ENCODE assay signal across 27 cellular contexts in genomic region chr2:237497009-237497819, GRCh38. TPM values are rescaled to one million over a fixed set of nuclear protein-coding genes. Genes with fewer than 3 reads are reported as not detected.
DNase-seq lines count a peak whose midpoint lies in the region; ATAC-seq and TF ChIP-seq lines count a peak whose summit lies in the region.
"Had no signal": no experiment of that assay in that cellular context is flagged by ENCODE, and none has a peak within 500 bp of the region (broad histone marks: within the 10 kb centered on the region; RNA-seq: fewer than 3 reads in every experiment).

No MANE protein-coding gene starts in this region.

- in situ Hi-C loops in brain microvascular endothelial cell (cut with HindIII; ENCODE audit: low pct_ligation_motif_present, low sequenced_read_pairs): no loop called here

- peak overlapping the region; percentile 98 for H3K27ac ChIP-seq in brain microvascular endothelial cell
- H3K27ac ChIP-seq: uterus had no signal

- no peaks in the 10 kb centered on the region for H3K36me3 Mint-ChIP-seq in activated CD8-positive, alpha-beta T cell treated with anti-CD3 and anti-CD28 coated beads, Interleukin-2, amount 10 ng/mL, durations not matched to agents 7 days and 5 days (ENCODE audit: low read depth)
- H3K36me3 Mint-ChIP-seq: activated CD8-positive, alpha-beta memory T cell treated with anti-CD3 and anti-CD28 coated beads, Interleukin-2, amount 10 ng/mL, durations not matched to agents 7 days and 5 days; activated naive CD4-positive, alpha-beta T cell treated with anti-CD3 and anti-CD28 coated beads, Interleukin-2, amount 50 U/mL, for 72 hours had no signal

- CTCF ChIA-PET in activated CD8-positive, alpha-beta T cell treated with anti-CD3 and anti-CD28 coated beads, Interleukin-2, amount 10 ng/mL, durations not matched to agents 7 days and 5 days (lab: Charles Lee): no interaction called here

- POLR2A ChIA-PET in activated CD8-positive, alpha-beta T cell treated with anti-CD3 and anti-CD28 coated beads, Interleukin-2, amount 10 ng/mL, durations not matched to agents 7 days and 5 days (lab: Charles Lee): no interaction called here

- no peak overlapping the region for H3K4me3 ChIP-seq in brain microvascular endothelial cell (ENCODE audit: low read depth, low read length)
- H3K4me3 ChIP-seq: HAP-1, uterus had no signal

- no peaks in the 10 kb centered on the region for H3K4me1 Mint-ChIP-seq in activated CD8-positive, alpha-beta T cell treated with anti-CD3 and anti-CD28 coated beads, Interleukin-2, amount 10 ng/mL, durations not matched to agents 7 days and 5 days (ENCODE audit: low read depth)
- H3K4me1 Mint-ChIP-seq: activated CD8-positive, alpha-beta memory T cell treated with anti-CD3 and anti-CD28 coated beads, Interleukin-2, amount 10 ng/mL, durations not matched to agents 7 days and 5 days had no signal

- DNase-seq in cardiac septum (ENCODE audit: low spot score) (peak; percentile 29), Right ventricle myocardium superior (no peak), brain microvascular endothelial cell (no peak), mesenteric fat pad (ENCODE audit: low spot score) (peak; percentile 82), GM10266 (ENCODE audit: extremely low spot score) (no peak), NCI-H2227 treated with DMSO at 0.1 percent for 48 hours (lab: John Stamatoyannopoulos, UW) (no peak)
- no peak for DNase-seq in activated CD8-positive, alpha-beta T cell treated with anti-CD3 and anti-CD28 coated beads, Interleukin-2, amount 10 ng/mL, durations not matched to agents 7 days and 5 days
- DNase-seq: activated CD4-positive, alpha-beta T cell treated with anti-CD3 and anti-CD28 coated beads for 4 hours; activated CD8-positive, alpha-beta memory T cell treated with anti-CD3 and anti-CD28 coated beads, Interleukin-2, amount 10 ng/mL, durations not matched to agents 7 days and 5 days; CD4-positive, alpha-beta T cell; DMS53; effector memory CD8-positive, alpha-beta T cell; glutamatergic neuron; Karpas-422; NCI-H1092; NCI-H526 treated with DMSO at 0.1 percent for 48 hours; SHP77 treated with DMSO at 0.1 percent for 48 hours; stimulated activated CD4-positive, alpha-beta T cell treated with anti-CD3 and anti-CD28 coated beads, Interleukin-12 subunit alpha, Interleukin-12 subunit beta, amount 100 ng/mL, for 4 hours had no signal

- intact Hi-C loops in cardiac septum (cut with DNase I): no loop called here
- intact Hi-C loops in Right ventricle myocardium superior (cut with DNase I): no loop called here

- peaks cover 25% of the 10 kb centered on the region for H3K27me3 Mint-ChIP-seq in activated CD8-positive, alpha-beta T cell treated with anti-CD3 and anti-CD28 coated beads, Interleukin-2, amount 10 ng/mL, durations not matched to agents 7 days and 5 days (ENCODE audit: low read depth)

- no peaks in the 10 kb centered on the region for H3K9me3 Mint-ChIP-seq in activated CD8-positive, alpha-beta T cell treated with anti-CD3 and anti-CD28 coated beads, Interleukin-2, amount 10 ng/mL, durations not matched to agents 7 days and 5 days (ENCODE audit: insufficient read depth)
- H3K9me3 Mint-ChIP-seq: CD4-positive, alpha-beta T cell; effector memory CD8-positive, alpha-beta T cell had no signal

- ATAC-seq in Right ventricle myocardium superior (ENCODE audit: poor library complexity) (no peak), HG03354 (IDR thresholded peaks at IDR 0.05; ENCODE audit: poor library complexity, severe bottlenecking, unreplicated experiment) (no peak)
- no peak for ATAC-seq in activated CD8-positive, alpha-beta T cell treated with anti-CD3 and anti-CD28 coated beads, Interleukin-2, amount 10 ng/mL, durations not matched to agents 7 days and 5 days
- ATAC-seq: activated CD8-positive, alpha-beta memory T cell treated with anti-CD3 and anti-CD28 coated beads, Interleukin-2, amount 10 ng/mL, durations not matched to agents 7 days and 5 days; activated naive CD4-positive, alpha-beta T cell treated with anti-CD3 and anti-CD28 coated beads, Interleukin-2, amount 50 U/mL, for 72 hours; effector memory CD8-positive, alpha-beta T cell; left lobe of liver had no signal

- H3K36me3 ChIP-seq in brain microvascular endothelial cell (replicated peaks): peaks cover 79% of the 10 kb centered on the region
- H3K36me3 ChIP-seq: HAP-1, uterus had no signal

- H3K27ac Mint-ChIP-seq in activated CD8-positive, alpha-beta T cell treated with anti-CD3 and anti-CD28 coated beads, Interleukin-2, amount 10 ng/mL, durations not matched to agents 7 days and 5 days: no peak overlapping the region
- H3K27ac Mint-ChIP-seq: activated CD8-positive, alpha-beta memory T cell treated with anti-CD3 and anti-CD28 coated beads, Interleukin-2, amount 10 ng/mL, durations not matched to agents 7 days and 5 days; activated T-helper 1 cell treated with anti-CD3 and anti-CD28 coated beads, Interleukin-12 subunit alpha, Interleukin-12 subunit beta, Interleukin-2, Interleukin-4 antibody, amounts not matched to agents 30 ng/mL and 10 ng/mL and 1 ng/mL, durations not matched to agents 14 hours and 24 hours and 36 hours; CD4-positive, alpha-beta T cell; effector memory CD8-positive, alpha-beta T cell had no signal

- TF ChIP-seq CTCF in brain microvascular endothelial cell (IDR thresholded peaks at IDR 0.05; ENCODE audit: low read depth, low read length, missing control alignments) (no peak), GM10266 (IDR thresholded peaks at IDR 0.05; ENCODE audit: control insufficient read depth, insufficient read depth, low read depth, missing control alignments) (no peak)

- H3K4me3 Mint-ChIP-seq in activated CD8-positive, alpha-beta T cell treated with anti-CD3 and anti-CD28 coated beads, Interleukin-2, amount 10 ng/mL, durations not matched to agents 7 days and 5 days: no peak overlapping the region
- H3K4me3 Mint-ChIP-seq: activated CD8-positive, alpha-beta memory T cell treated with anti-CD3 and anti-CD28 coated beads, Interleukin-2, amount 10 ng/mL, durations not matched to agents 7 days and 5 days; activated T-helper 1 cell treated with anti-CD3 and anti-CD28 coated beads, Interleukin-12 subunit alpha, Interleukin-12 subunit beta, Interleukin-2, Interleukin-4 antibody, amounts not matched to agents 30 ng/mL and 10 ng/mL and 1 ng/mL, durations not matched to agents 14 hours and 24 hours and 36 hours; CD4-positive, alpha-beta T cell; effector memory CD8-positive, alpha-beta T cell had no signal

- no peaks in the 10 kb centered on the region for H3K27me3 ChIP-seq in brain microvascular endothelial cell (replicated peaks)
- H3K27me3 ChIP-seq: uterus had no signal

RNA-seq across cellular contexts. Expression of gene MLPH, which starts 10.2 kb away (rescaled TPM):
- 15.7 TPM for total RNA-seq in cardiac septum
- 80.9 TPM for total RNA-seq in Right ventricle myocardium superior
- total RNA-seq in mesenteric fat pad: 7.3 TPM
- not detected for total RNA-seq in activated CD8-positive, alpha-beta T cell treated with anti-CD3 and anti-CD28 coated beads, Interleukin-2, amount 10 ng/mL, durations not matched to agents 7 days and 5 days
- total RNA-seq: A673; activated CD8-positive, alpha-beta memory T cell treated with anti-CD3 and anti-CD28 coated beads, Interleukin-2, amount 10 ng/mL, durations not matched to agents 7 days and 5 days; activated naive CD4-positive, alpha-beta T cell treated with anti-CD3 and anti-CD28 coated beads, Interleukin-2, amount 50 U/mL, for 72 hours; activated T-helper 1 cell treated with anti-CD3 and anti-CD28 coated beads, Interleukin-12 subunit alpha, Interleukin-12 subunit beta, Interleukin-2, Interleukin-4 antibody, amounts not matched to agents 30 ng/mL and 10 ng/mL and 1 ng/mL, durations not matched to agents 14 hours and 24 hours and 36 hours; HT1080; OCI-LY7 had no signal

Comparison
In these comparisons a context has a peak if more than half of its experiments do, and no peak if none do; other contexts are left out.
1. DNase-seq: peak in cardiac septum (single experiment) and mesenteric fat pad (single experiment); none in Right ventricle myocardium superior (single experiment), brain microvascular endothelial cell (single experiment), GM10266 (single experiment), NCI-H2227 treated with DMSO at 0.1 percent for 48 hours (single experiment) and activated CD8-positive, alpha-beta T cell treated with anti-CD3 and anti-CD28 coated beads, Interleukin-2, amount 10 ng/mL, durations not matched to agents 7 days and 5 days (single experiment).